9 cellular contexts compared by ENCODE assay signal in the genomic region with DNA sequence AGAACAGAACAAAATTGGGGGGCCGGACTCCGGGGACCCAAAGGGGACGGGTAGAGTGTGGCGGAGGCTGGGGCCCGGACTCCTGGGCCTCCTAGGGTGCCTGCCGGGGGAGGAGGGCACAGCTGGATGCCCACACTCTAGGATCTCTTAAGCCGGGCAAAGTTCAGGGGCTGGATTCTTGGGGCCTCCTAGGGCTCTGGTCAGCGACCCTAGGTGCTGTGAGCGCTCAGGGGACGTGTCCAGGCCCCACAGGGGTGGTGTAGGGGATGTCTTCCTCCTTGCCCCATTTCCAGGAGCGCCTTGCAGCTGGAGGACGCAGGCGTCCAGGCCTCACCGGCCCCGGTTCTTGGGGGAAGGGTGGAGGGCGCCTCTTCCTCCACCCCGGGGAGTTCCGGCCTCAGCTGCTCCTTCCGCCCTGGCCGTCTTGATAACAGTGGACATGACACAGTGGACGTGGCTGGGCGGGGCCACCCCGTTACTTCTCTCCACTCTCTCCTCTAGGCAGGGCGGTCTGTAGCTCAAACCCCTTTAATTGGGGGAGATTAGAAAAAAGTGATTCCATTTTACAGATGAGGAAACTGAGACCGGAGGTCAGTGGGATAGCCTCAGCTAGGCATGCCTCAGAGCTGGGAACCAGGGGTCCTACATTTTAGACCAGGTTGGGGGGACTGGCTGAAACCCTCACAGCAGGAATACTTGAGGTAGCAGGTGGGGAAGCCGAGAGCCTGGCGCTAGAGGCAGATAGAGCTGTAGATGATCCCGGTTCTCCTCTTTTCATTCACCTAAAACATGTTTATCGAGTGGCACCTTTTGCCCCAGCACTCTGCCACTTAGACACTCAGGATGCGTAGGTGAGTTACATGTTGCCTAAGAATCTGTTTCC. TPM values are rescaled to one million over a fixed set of nuclear protein-coding genes. Genes with fewer than 3 reads are reported as not detected.
A peak's percentile ranks its signal among the peaks of the same experiment; 100 is the strongest.
DNase-seq lines count a peak whose midpoint lies in the region; ATAC-seq and TF ChIP-seq lines count a peak whose summit lies in the region.
"Had no signal": no experiment of that assay in that cellular context is flagged by ENCODE, and none has a peak within 500 bp of the region (broad histone marks: within the 10 kb centered on the region; RNA-seq: fewer than 3 reads in every experiment).

No MANE protein-coding gene starts in this region.

- H3K4me1 ChIP-seq in iPS-20b (ENCODE audit: insufficient read depth, low read length) (no peaks in the 10 kb centered on the region), subcutaneous abdominal adipose tissue (ENCODE audit: control insufficient read depth in 5 of 5, insufficient read depth in 5 of 5, low read length in 5 of 5) (peaks cover 0 to 8% (median 0%) of the 10 kb centered on the region in 5 donors)

- DNase-seq in HL-60 (ENCODE audit: low read depth in 1 of 2, low spot score in 1 of 2): peak; percentile 64 to 67
- no peak for DNase-seq in medulla oblongata (ENCODE audit: extremely low spot score)
- DNase-seq in NCI-H1092 (lab: John Stamatoyannopoulos, UW): no peak
- no peak for DNase-seq in NCI-H345 (lab: John Stamatoyannopoulos, UW)

- H3K27me3 ChIP-seq in HL-60 (ENCODE audit: insufficient read depth, poor library complexity, severe bottlenecking): no peaks in the 10 kb centered on the region
- peaks cover 31% of the 10 kb centered on the region for H3K27me3 ChIP-seq in iPS-20b (ENCODE audit: insufficient read depth, low read length)
- peaks cover 7 to 31% (median 21%) of the 10 kb centered on the region in 5 donors for H3K27me3 ChIP-seq in subcutaneous abdominal adipose tissue (ENCODE audit: control insufficient read depth in 5 of 5, insufficient read depth in 4 of 5, low read length in 5 of 5)

- peak overlapping the region; percentile 84 for H3K27ac ChIP-seq in HL-60 (replicated peaks)
- peak overlapping the region; percentile 62 for H3K27ac ChIP-seq in adipose tissue (ENCODE audit: low read depth, low read length)
- no peak overlapping the region for H3K27ac ChIP-seq in iPS-20b (ENCODE audit: low read length)
- no peak overlapping the region for H3K27ac ChIP-seq in subcutaneous abdominal adipose tissue (ENCODE audit: low read depth, low read length)
- H3K27ac ChIP-seq: VCaP had no signal

- H3K36me3 ChIP-seq in iPS-20b (ENCODE audit: insufficient read depth, low read depth, low read length) (no peaks in the 10 kb centered on the region), subcutaneous abdominal adipose tissue (ENCODE audit: control insufficient read depth in 5 of 5, insufficient read depth in 5 of 5, low read length in 5 of 5) (peaks cover 0 to 14% (median 0%) of the 10 kb centered on the region in 5 donors)

- TF ChIP-seq CTCF in HL-60 (IDR thresholded peaks at IDR 0.05; ENCODE audit: insufficient read depth, low read length): no peak

- WGBS in adipose tissue, 3 donors: 27 to 33% (median 28%) methylated on average over 29 to 30 of the region's 30 CpGs

- no peaks in the 10 kb centered on the region for H3K9me3 ChIP-seq in iPS-20b (ENCODE audit: insufficient read depth, low read depth, low read length)
- no peaks in the 10 kb centered on the region for H3K9me3 ChIP-seq in subcutaneous abdominal adipose tissue (ENCODE audit: control insufficient read depth in 5 of 5, low read length in 5 of 5)

- peak; percentile 25 for ATAC-seq in GM18867 (IDR thresholded peaks at IDR 0.05; ENCODE audit: unreplicated experiment)

- peak overlapping the region; percentile 80 for H3K4me3 ChIP-seq in HL-60 (replicated peaks; ENCODE audit: insufficient read depth, low read length)
- H3K4me3 ChIP-seq in iPS-20b (ENCODE audit: low read length): peak overlapping the region; percentile 79
- H3K4me3 ChIP-seq in subcutaneous abdominal adipose tissue (ENCODE audit: low read depth in 1 of 5, low read length in 5 of 5): peak overlapping the region in 3 of 5 donors; percentile 42 to 60 (median 53)

- peak overlapping the region; percentile 76 for H3K9ac ChIP-seq in iPS-20b (ENCODE audit: low read depth, low read length)
- peak overlapping the region in 2 of 5 donors; percentile 43 to 60 for H3K9ac ChIP-seq in subcutaneous abdominal adipose tissue (ENCODE audit: low read length in 5 of 5)

RNA-seq across cellular contexts. Expression of gene STXBP2, which starts 0.7 kb away (rescaled TPM):
- polyA plus RNA-seq in adipose tissue: 100 to 1,000 TPM in 1 of 3 donors, 10 to 100 TPM in 2; 43.6 to 114 (median 83.1) TPM

RNA-seq across cellular contexts. Expression of gene PCP2, which starts 4.1 kb away (rescaled TPM):
- polyA plus RNA-seq in adipose tissue: 1 to 10 TPM in 1 of 3 donors, under 1 TPM in 1, not detected in 1; 0.10 to 3.7 TPM

RNA-seq across cellular contexts. Expression of gene PET100, which starts 8.0 kb away (rescaled TPM):
- polyA plus RNA-seq in adipose tissue: 100 to 1,000 TPM in 1 of 3 donors, 10 to 100 TPM in 2; 39.6 to 101 (median 62.3) TPM

RNA-seq across cellular contexts. Expression of gene XAB2, which starts 8.3 kb away (rescaled TPM):
- polyA plus RNA-seq in adipose tissue: 10 to 100 TPM; 23.3 to 33.7 (median 29.4) TPM

RNA-seq across cellular contexts. Expression of gene RETN, which starts 31.2 kb away (rescaled TPM):
- polyA plus RNA-seq in adipose tissue: 10 to 100 TPM in 2 of 3 donors, 1 to 10 TPM in 1; 5.0 to 20.0 (median 15.1) TPM

Comparison
In these comparisons a context has a peak if more than half of its experiments do, and no peak if none do; other contexts are left out.
1. DNase-seq: peak in HL-60 (2 of 2); none in medulla oblongata (single experiment), NCI-H1092 (single experiment) and NCI-H345 (single experiment).
2. H3K27ac ChIP-seq: peak in HL-60 (single experiment) and adipose tissue (single experiment); none in iPS-20b (single experiment) and subcutaneous abdominal adipose tissue (single experiment).
3. Peak in every context shown above with its lines, with median percentiles within 50 percentile points of each other: H3K4me3 ChIP-seq.